11 cellular contexts compared by ENCODE assay signal in the genomic region with DNA sequence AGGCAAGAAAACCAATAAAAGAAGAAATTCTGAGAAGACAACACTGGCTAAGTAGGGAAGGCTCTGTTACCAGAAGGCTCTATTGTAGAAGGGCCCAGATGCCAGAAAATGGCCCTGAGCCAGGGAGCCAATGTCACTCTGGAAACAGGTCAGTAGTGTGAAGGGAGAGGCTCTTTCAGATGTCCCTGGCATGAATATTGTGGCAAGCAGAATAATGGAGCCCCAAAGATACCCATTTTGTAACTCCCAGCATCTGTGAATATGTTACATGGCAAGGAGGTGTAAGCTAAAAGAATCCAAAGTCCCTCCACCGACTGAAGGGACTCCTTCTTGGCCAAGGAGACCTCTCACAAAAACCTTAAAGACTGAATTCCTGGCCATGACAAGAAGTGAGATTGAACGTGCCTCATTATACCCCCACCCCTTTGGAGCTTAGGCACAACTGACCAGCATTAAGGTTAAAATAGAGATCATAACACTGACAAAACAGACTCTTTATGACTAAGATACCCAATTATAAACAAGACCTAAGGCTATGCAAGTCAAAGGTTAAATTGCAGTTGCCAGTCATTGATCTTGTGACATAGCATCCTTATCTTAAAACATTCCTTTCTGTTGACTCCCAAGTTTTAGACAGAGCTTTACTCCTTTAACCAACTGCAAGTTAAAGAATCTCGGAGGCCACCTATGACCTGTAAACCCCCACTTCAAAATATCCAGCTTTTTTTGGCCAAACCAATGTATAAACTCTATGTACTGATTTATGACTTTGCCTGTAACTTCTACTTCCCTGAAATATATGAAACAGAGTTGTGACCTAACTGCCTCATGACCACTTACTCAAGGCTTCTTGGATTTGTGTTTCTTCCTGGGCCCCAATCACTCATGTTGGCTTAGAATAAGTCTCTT. TPM values are rescaled to one million over a fixed set of nuclear protein-coding genes. Genes with fewer than 3 reads are reported as not detected.
A peak's percentile ranks its signal among the peaks of the same experiment; 100 is the strongest.
DNase-seq lines count a peak whose midpoint lies in the region; ATAC-seq, FAIRE-seq and TF ChIP-seq lines count a peak whose summit lies in the region.
"Had no signal": no experiment of that assay in that cellular context is flagged by ENCODE, and none has a peak within 500 bp of the region (broad histone marks: within the 10 kb centered on the region; RNA-seq: fewer than 3 reads in every experiment).

No MANE protein-coding gene starts in this region.

- intact Hi-C loops in mucosa of descending colon (cut with DNase I, micrococcal nuclease): no loop called here

- no peak for FAIRE-seq in GM19239 (lab: Jason Lieb, UNC)

- H3K36me3 ChIP-seq in mucosa of descending colon (ENCODE audit: low read depth): no peaks in the 10 kb centered on the region

- DNase-seq in ELF-1 (ENCODE audit: low read depth, low spot score) (peak; percentile 65), NCI-H460 (ENCODE audit: extremely low read depth, low read depth) (peak; percentile 58), cerebellar cortex (ENCODE audit: low spot score) (peak; percentile 48), mucosa of descending colon (no peak), SIG-M5 treated with dmso at 0.1 percent for 504 hours (lab: John Stamatoyannopoulos, UW; ENCODE audit: unreplicated experiment) (no peak), NCI-H1694 treated with DMSO at 0.1 percent for 48 hours (lab: John Stamatoyannopoulos, UW) (no peak), GM19239 (ENCODE audit: insufficient read length, low spot score) (no peak)
- DNase-seq: anterior cingulate cortex; nephron progenitor cell; stimulated activated CD4-positive, alpha-beta T cell treated with anti-CD3 and anti-CD28 coated beads, Interleukin-12 subunit alpha, Interleukin-12 subunit beta, amount 100 ng/mL, for 4 hours had no signal

- no peak overlapping the region for H3K4me3 ChIP-seq in mucosa of descending colon

- no peak for TF ChIP-seq CTCF in mucosa of descending colon (IDR thresholded peaks at IDR 0.05)

- H3K4me1 ChIP-seq in mucosa of descending colon (ENCODE audit: low read depth): no peaks in the 10 kb centered on the region

- peak; percentile 53 for ATAC-seq in mucosa of descending colon
- no peak for ATAC-seq in HG02610 (IDR thresholded peaks at IDR 0.05; ENCODE audit: unreplicated experiment)

- H3K9me3 ChIP-seq in mucosa of descending colon: no peaks in the 10 kb centered on the region

RNA-seq across cellular contexts. Expression of gene MOSPD1, which starts 33.5 kb away (rescaled TPM):
- 40.0 and 44.9 TPM in 2 replicates for total RNA-seq in NCI-H460 (2014; rRNA removed; shearing (Covaris generic))
- 6.3 and 6.9 TPM in 2 replicates for polyA plus RNA-seq in NCI-H460 (2014; cell fraction: nucleus; rRNA removed)
- 1 to 10 TPM; 8.5 to 9.8 (median 8.8) TPM for total RNA-seq in mucosa of descending colon

RNA-seq across cellular contexts. Expression of gene SMIM10, which starts 42.2 kb away (rescaled TPM):
- 3.2 and 4.1 TPM in 2 replicates for total RNA-seq in NCI-H460 (2014; rRNA removed; shearing (Covaris generic))
- 1.9 and 2.6 TPM in 2 replicates for polyA plus RNA-seq in NCI-H460 (2014; cell fraction: nucleus; rRNA removed)
- total RNA-seq in mucosa of descending colon: 1 to 10 TPM in 2 of 3 donors, under 1 TPM in 1; 0.38 to 6.3 (median 2.1) TPM

Comparison
In these comparisons a context has a peak if more than half of its experiments do, and no peak if none do; other contexts are left out.
1. DNase-seq: peak in ELF-1 (single experiment), NCI-H460 (single experiment) and cerebellar cortex (single experiment); none in mucosa of descending colon (0 of 3), SIG-M5 treated with dmso at 0.1 percent for 504 hours (single experiment), NCI-H1694 treated with DMSO at 0.1 percent for 48 hours (single experiment) and GM19239 (single experiment).